ENCODE assay signal across 21 cellular contexts in genomic region chr14:92971601-92972180, GRCh38. TPM values are rescaled to one million over a fixed set of nuclear protein-coding genes. Genes with fewer than 3 reads are reported as not detected.
DNase-seq lines count a peak whose midpoint lies in the region; ATAC-seq and TF ChIP-seq lines count a peak whose summit lies in the region.
"Had no signal": no experiment of that assay in that cellular context is flagged by ENCODE, and none has a peak within 500 bp of the region (broad histone marks: within the 10 kb centered on the region; RNA-seq: fewer than 3 reads in every experiment).

No MANE protein-coding gene starts in this region.

- peaks cover 2% of the 10 kb centered on the region for H3K79me1 ChIP-seq in neuronal stem cell (ENCODE audit: low read depth, low read length)

- H2BK15ac ChIP-seq in neuronal stem cell (ENCODE audit: low read length), result no peak overlapping the region

- peak overlapping the region; percentile 36 for H3K9ac ChIP-seq in neuronal stem cell (ENCODE audit: low read depth, low read length, poor library complexity)
- H3K9ac ChIP-seq: KMS-11 had no signal

- no peak overlapping the region for H3K4me3 ChIP-seq in dorsolateral prefrontal cortex
- H3K4me3 ChIP-seq in neuronal stem cell (ENCODE audit: low read length in 2 of 2), result peak overlapping the region in 1 of 2 donors; percentile 53
- H3K4me3 ChIP-seq in tibial nerve, result no peak overlapping the region
- no peak overlapping the region for H3K4me3 ChIP-seq in SJCRH30
- H3K4me3 ChIP-seq: MG63 had no signal

- H4K91ac ChIP-seq in neuronal stem cell (ENCODE audit: low read depth, low read length, poor library complexity), result no peak overlapping the region

- H3K4me3 Mint-ChIP-seq in activated T-cell treated with anti-CD3 and anti-CD28 coated beads, Interleukin-2, amount 50 U/mL, for 24 hours, result no peak overlapping the region
- no peak overlapping the region for H3K4me3 Mint-ChIP-seq in activated T-cell treated with anti-CD3 and anti-CD28 coated beads, Interleukin-2, amount 50 U/mL, for 72 hours
- H3K4me3 Mint-ChIP-seq in activated T-helper 1 cell treated with anti-CD3 and anti-CD28 coated beads, Interleukin-12 subunit alpha, Interleukin-12 subunit beta, Interleukin-2, Interleukin-4 antibody, amounts not matched to agents 30 ng/mL and 10 ng/mL and 1 ng/mL, durations not matched to agents 14 hours and 24 hours and 36 hours, result no peak overlapping the region

- no peak overlapping the region for H2BK12ac ChIP-seq in neuronal stem cell (ENCODE audit: low read length)

- H3K27me3 Mint-ChIP-seq in activated T-cell treated with anti-CD3 and anti-CD28 coated beads, Interleukin-2, amount 50 U/mL, for 24 hours, result no peaks in the 10 kb centered on the region
- no peaks in the 10 kb centered on the region for H3K27me3 Mint-ChIP-seq in activated T-cell treated with anti-CD3 and anti-CD28 coated beads, Interleukin-2, amount 50 U/mL, for 72 hours (ENCODE audit: low read depth)
- H3K27me3 Mint-ChIP-seq in activated T-helper 1 cell treated with anti-CD3 and anti-CD28 coated beads, Interleukin-12 subunit alpha, Interleukin-12 subunit beta, Interleukin-2, Interleukin-4 antibody, amounts not matched to agents 30 ng/mL and 10 ng/mL and 1 ng/mL, durations not matched to agents 14 hours and 24 hours and 36 hours (ENCODE audit: insufficient read depth), result no peaks in the 10 kb centered on the region

- H2AFZ ChIP-seq in neuronal stem cell (ENCODE audit: low read length), result no peak overlapping the region

- no peak overlapping the region for H2BK5ac ChIP-seq in neuronal stem cell (ENCODE audit: low read length)

- H3K4me1 ChIP-seq in neuronal stem cell (ENCODE audit: control insufficient read depth in 2 of 2, insufficient read depth in 1 of 2, low read depth in 1 of 2, low read length in 2 of 2) (no peaks in the 10 kb centered on the region), tibial nerve (peaks cover 0 to 39% (median 12%) of the 10 kb centered on the region in 4 donors), SJCRH30 (peaks cover 8% of the 10 kb centered on the region)

- intact Hi-C loops in dorsolateral prefrontal cortex (cut with DNase I), result loop anchor here in 1 of 2 donors (2.0 to 5.0 kb wide), 2 partner anchors 37 to 146 kb away; partner anchors contain the start of gene ITPK1
- intact Hi-C loops in activated T-helper 1 cell treated with anti-CD3 and anti-CD28 coated beads, Interleukin-12 subunit alpha, Interleukin-12 subunit beta, Interleukin-2, Interleukin-4 antibody, amounts not matched to agents 30 ng/mL and 10 ng/mL and 1 ng/mL, durations not matched to agents 14 hours and 24 hours and 36 hours (cut with micrococcal nuclease), result no loop called here

- TF ChIP-seq POLR2A in tibial nerve (IDR thresholded peaks at IDR 0.05), result no peak

- no peak overlapping the region for H4K8ac ChIP-seq in neuronal stem cell (ENCODE audit: low read depth, low read length)

- no peak overlapping the region for H3K18ac ChIP-seq in neuronal stem cell (ENCODE audit: low read length)

- H3K9me3 ChIP-seq in neuronal stem cell (replicated peaks in 1 of 2; ENCODE audit: control insufficient read depth in 2 of 2, insufficient read depth in 1 of 2, low read depth in 1 of 2, low read length in 2 of 2), result peaks cover 0 to 7% of the 10 kb centered on the region in 2 donors
- H3K9me3 ChIP-seq in tibial nerve, result peaks cover 0 to 14% (median 0%) of the 10 kb centered on the region in 4 donors
- peaks cover 3% of the 10 kb centered on the region; the same call in 1 of the 2 replicates for H3K9me3 ChIP-seq in SJCRH30 (replicated peaks)
- H3K9me3 ChIP-seq: MG63 had no signal

- H2BK120ac ChIP-seq in neuronal stem cell (ENCODE audit: low read depth, low read length), result no peak overlapping the region

- peaks cover 13% of the 10 kb centered on the region for H3K4me1 Mint-ChIP-seq in activated T-cell treated with anti-CD3 and anti-CD28 coated beads, Interleukin-2, amount 50 U/mL, for 24 hours (ENCODE audit: low read depth)
- no peaks in the 10 kb centered on the region for H3K4me1 Mint-ChIP-seq in activated T-cell treated with anti-CD3 and anti-CD28 coated beads, Interleukin-2, amount 50 U/mL, for 72 hours (ENCODE audit: low read depth)
- no peaks in the 10 kb centered on the region for H3K4me1 Mint-ChIP-seq in activated T-helper 1 cell treated with anti-CD3 and anti-CD28 coated beads, Interleukin-12 subunit alpha, Interleukin-12 subunit beta, Interleukin-2, Interleukin-4 antibody, amounts not matched to agents 30 ng/mL and 10 ng/mL and 1 ng/mL, durations not matched to agents 14 hours and 24 hours and 36 hours (ENCODE audit: low read depth)

- TF ChIP-seq CTCF in dorsolateral prefrontal cortex (IDR thresholded peaks at IDR 0.05 in 54 of 56, conservative IDR thresholded peaks at IDR 0.05 in 2 of 56; ENCODE audit: low read depth in 1 of 56, partially characterized antibody in 56 of 56), result no peak
- TF ChIP-seq CTCF in tibial nerve (IDR thresholded peaks at IDR 0.05), result no peak

- H3K27ac Mint-ChIP-seq in activated T-cell treated with anti-CD3 and anti-CD28 coated beads, Interleukin-2, amount 50 U/mL, for 24 hours, result peak overlapping the region; percentile 33
- no peak overlapping the region for H3K27ac Mint-ChIP-seq in activated T-cell treated with anti-CD3 and anti-CD28 coated beads, Interleukin-2, amount 50 U/mL, for 72 hours
- no peak overlapping the region for H3K27ac Mint-ChIP-seq in activated T-helper 1 cell treated with anti-CD3 and anti-CD28 coated beads, Interleukin-12 subunit alpha, Interleukin-12 subunit beta, Interleukin-2, Interleukin-4 antibody, amounts not matched to agents 30 ng/mL and 10 ng/mL and 1 ng/mL, durations not matched to agents 14 hours and 24 hours and 36 hours

- H3K27me3 ChIP-seq in dorsolateral prefrontal cortex (no peaks in the 10 kb centered on the region), neuronal stem cell (ENCODE audit: control insufficient read depth in 3 of 3, insufficient read depth in 3 of 3, low read depth in 1 of 3, low read length in 3 of 3) (no peaks in the 10 kb centered on the region), tibial nerve (no peaks in the 10 kb centered on the region), SJCRH30 (no peaks in the 10 kb centered on the region)
- H3K27me3 ChIP-seq: MG63 had no signal

- peaks cover 12% of the 10 kb centered on the region for H3K9me3 Mint-ChIP-seq in activated T-cell treated with anti-CD3 and anti-CD28 coated beads, Interleukin-2, amount 50 U/mL, for 24 hours
- H3K9me3 Mint-ChIP-seq in activated T-cell treated with anti-CD3 and anti-CD28 coated beads, Interleukin-2, amount 50 U/mL, for 72 hours, result peaks cover 5 to 7% of the 10 kb centered on the region in 2 donors
- H3K9me3 Mint-ChIP-seq in activated T-helper 1 cell treated with anti-CD3 and anti-CD28 coated beads, Interleukin-12 subunit alpha, Interleukin-12 subunit beta, Interleukin-2, Interleukin-4 antibody, amounts not matched to agents 30 ng/mL and 10 ng/mL and 1 ng/mL, durations not matched to agents 14 hours and 24 hours and 36 hours, result peaks cover 15% of the 10 kb centered on the region

- H3K14ac ChIP-seq in neuronal stem cell (ENCODE audit: low read length), result no peak overlapping the region

- H2AK5ac ChIP-seq in neuronal stem cell (ENCODE audit: low read depth, low read length), result no peak overlapping the region

- no peak overlapping the region for H3K4ac ChIP-seq in neuronal stem cell (ENCODE audit: low read length)

- H3K36me3 Mint-ChIP-seq in activated T-cell treated with anti-CD3 and anti-CD28 coated beads, Interleukin-2, amount 50 U/mL, for 24 hours (ENCODE audit: low read depth), result peaks cover 38% of the 10 kb centered on the region
- H3K36me3 Mint-ChIP-seq in activated T-cell treated with anti-CD3 and anti-CD28 coated beads, Interleukin-2, amount 50 U/mL, for 72 hours (ENCODE audit: insufficient read depth in 2 of 2), result peaks cover 8 to 15% of the 10 kb centered on the region in 2 donors
- peaks cover 12% of the 10 kb centered on the region for H3K36me3 Mint-ChIP-seq in activated T-helper 1 cell treated with anti-CD3 and anti-CD28 coated beads, Interleukin-12 subunit alpha, Interleukin-12 subunit beta, Interleukin-2, Interleukin-4 antibody, amounts not matched to agents 30 ng/mL and 10 ng/mL and 1 ng/mL, durations not matched to agents 14 hours and 24 hours and 36 hours (ENCODE audit: low read depth)

- no peak overlapping the region for H3K4me2 ChIP-seq in neuronal stem cell (ENCODE audit: insufficient read depth, low read length, poor library complexity, severe bottlenecking)
- H3K4me2 ChIP-seq: KMS-11 had no signal

- no peak for ATAC-seq in activated T-cell treated with anti-CD3 and anti-CD28 coated beads, Interleukin-2, amount 50 U/mL, for 72 hours (replicated peaks in 1 of 2)
- ATAC-seq: Panc1 had no signal

- no peak for TF ChIP-seq EP300 in tibial nerve (IDR thresholded peaks at IDR 0.05)

- H3K36me3 ChIP-seq in neuronal stem cell (replicated peaks in 1 of 2; ENCODE audit: control insufficient read depth in 2 of 2, insufficient read depth in 2 of 2, low read length in 2 of 2) (no peaks in the 10 kb centered on the region), tibial nerve (peaks cover 0 to 28% (median 0%) of the 10 kb centered on the region in 3 donors), SJCRH30 (peaks cover 7% of the 10 kb centered on the region)
- H3K36me3 ChIP-seq: MG63 had no signal

- no peak for DNase-seq in activated T-cell treated with anti-CD3 and anti-CD28 coated beads, Interleukin-2, amount 50 U/mL, for 24 hours
- no peak for DNase-seq in activated T-cell treated with anti-CD3 and anti-CD28 coated beads, Interleukin-2, amount 50 U/mL, for 72 hours
- peak in 1 of 10 donors; percentile 37 for DNase-seq in dorsolateral prefrontal cortex
- DNase-seq in neuronal stem cell (ENCODE audit: low spot score), result no peak
- no peak for DNase-seq in tibial nerve (ENCODE audit: low spot score in 2 of 2)
- no peak for DNase-seq in SJCRH30
- no peak for DNase-seq in activated T-helper 1 cell treated with anti-CD3 and anti-CD28 coated beads, Interleukin-12 subunit alpha, Interleukin-12 subunit beta, Interleukin-2, Interleukin-4 antibody, amounts not matched to agents 30 ng/mL and 10 ng/mL and 1 ng/mL, durations not matched to agents 14 hours and 24 hours and 36 hours (ENCODE audit: low spot score)
- no peak for DNase-seq in cerebellar nuclear complex (lab: John Stamatoyannopoulos, UW)
- DNase-seq: DMS153, EL, MG63, NCI-H1417, NCI-H1930, NCI-H2171, NCI-H446 treated with DMSO at 0.1 percent for 48 hours, NCI-H774, SHP77 had no signal

- H3K27ac ChIP-seq in dorsolateral prefrontal cortex, result peak overlapping the region in 39 of 59 donors; percentile 4 to 92 (median 87)
- no peak overlapping the region for H3K27ac ChIP-seq in neuronal stem cell (replicated peaks; ENCODE audit: low read length)
- H3K27ac ChIP-seq in tibial nerve, result peak overlapping the region in 3 of 4 donors; percentile 24 to 87 (median 78)
- no peak overlapping the region for H3K27ac ChIP-seq in SJCRH30
- H3K27ac ChIP-seq: 22Rv1, KMS-11 had no signal

- no CpG with 5 or more reads among the region's 16 CpGs for WGBS in neuronal stem cell (ENCODE audit: extremely low coverage in 2 of 2, insufficient read length in 2 of 2, insufficient replicate concordance in 1 of 2), 2 donors
- WGBS in tibial nerve, 2 donors, result 78 to 84% methylated on average over 16 of the region's 16 CpGs

- no peak overlapping the region for H3K23ac ChIP-seq in neuronal stem cell (ENCODE audit: low read depth, low read length, poor library complexity)

RNA-seq across cellular contexts. Expression of gene CHGA, which starts 48.7 kb away (rescaled TPM):
- total RNA-seq in activated T-cell treated with anti-CD3 and anti-CD28 coated beads, Interleukin-2, amount 50 U/mL, for 72 hours, result not detected
- total RNA-seq in dorsolateral prefrontal cortex (100 to 1,000 TPM; 128 to 561 (median 344) TPM), tibial nerve (not detected)
- polyA plus RNA-seq in neuronal stem cell (2013, experiment 1 of 2), result 0.14 TPM
- polyA plus RNA-seq in neuronal stem cell (2013, experiment 2 of 2), result 0.14 TPM
- not detected in 2 replicates for total RNA-seq in SJCRH30 (2014; rRNA removed; shearing (Covaris generic))
- not detected in 2 replicates for total RNA-seq in activated T-helper 1 cell treated with anti-CD3 and anti-CD28 coated beads, Interleukin-12 subunit alpha, Interleukin-12 subunit beta, Interleukin-2, Interleukin-4 antibody, amounts not matched to agents 30 ng/mL and 10 ng/mL and 1 ng/mL, durations not matched to agents 14 hours and 24 hours and 36 hours
- polyA plus RNA-seq: BJ had no signal

Comparison
In these comparisons a context has a peak if more than half of its experiments do, and no peak if none do; other contexts are left out.
1. H3K27ac ChIP-seq: peak in dorsolateral prefrontal cortex (39 of 59) and tibial nerve (3 of 4); none in neuronal stem cell (single experiment) and SJCRH30 (single experiment).
2. RNA of gene CHGA, which starts 48.7 kb away (total RNA-seq): 128 to 561 TPM in dorsolateral prefrontal cortex; not detected in activated T-cell treated with anti-CD3 and anti-CD28 coated beads, Interleukin-2, amount 50 U/mL, for 72 hours, not detected in tibial nerve, not detected in SJCRH30 and not detected in activated T-helper 1 cell treated with anti-CD3 and anti-CD28 coated beads, Interleukin-12 subunit alpha, Interleukin-12 subunit beta, Interleukin-2, Interleukin-4 antibody, amounts not matched to agents 30 ng/mL and 10 ng/mL and 1 ng/mL, durations not matched to agents 14 hours and 24 hours and 36 hours; every median in the first group is over 100 times any median in the second.